In the genomic region with DNA sequence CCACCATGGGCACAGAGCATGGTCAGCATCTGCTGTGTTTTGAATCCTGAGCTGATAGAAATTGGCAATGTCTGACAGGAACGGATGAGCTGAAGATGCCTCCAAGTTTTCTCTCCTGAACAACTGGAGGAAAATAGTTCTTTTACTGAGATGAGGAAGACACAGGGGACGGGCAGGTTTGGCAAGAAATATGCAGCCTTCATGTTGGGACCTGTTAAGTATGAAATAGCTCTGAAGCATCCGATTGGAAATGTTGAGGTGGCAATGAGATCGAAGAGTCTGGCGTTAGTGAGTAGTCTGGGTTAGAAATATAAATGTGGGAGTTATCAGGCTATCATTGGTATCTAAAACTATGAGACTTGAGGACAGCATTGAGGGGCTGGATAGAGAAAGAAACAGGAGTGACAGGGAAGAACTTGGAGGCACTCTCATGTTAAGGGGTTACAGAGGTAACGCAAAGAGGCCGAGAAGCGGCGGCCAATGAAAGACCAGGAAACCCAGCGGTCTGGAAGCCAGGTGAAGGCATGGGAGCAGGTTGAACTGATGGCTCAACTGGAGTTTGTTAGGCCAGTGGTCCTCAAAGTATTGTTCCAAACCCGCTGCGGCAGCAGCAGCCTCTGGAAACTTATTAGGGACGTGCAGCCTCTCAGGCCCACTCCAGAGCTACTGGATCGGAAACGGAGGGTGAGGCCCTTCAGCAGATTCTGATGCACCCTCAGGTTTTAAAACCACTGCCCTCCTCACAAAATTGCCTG, we compare ENCODE assay signal across 14 cellular contexts. TPM values are rescaled to one million over a fixed set of nuclear protein-coding genes. Genes with fewer than 3 reads are reported as not detected.
A peak's percentile ranks its signal among the peaks of the same experiment; 100 is the strongest.
DNase-seq lines count a peak whose midpoint lies in the region; ATAC-seq and TF ChIP-seq lines count a peak whose summit lies in the region.
"Had no signal": no experiment of that assay in that cellular context is flagged by ENCODE, and none has a peak within 500 bp of the region (broad histone marks: within the 10 kb centered on the region; RNA-seq: fewer than 3 reads in every experiment).

No MANE protein-coding gene starts in this region.

- WGBS in ovary, 3 donors, result 85 to 92% (median 91%) methylated on average over 15 of the region's 15 CpGs

- peak overlapping the region; percentile 13 to 61 for H3K27ac ChIP-seq in ascending aorta
- peak overlapping the region; percentile 79 to 83 for H3K27ac ChIP-seq in ovary
- H3K27ac ChIP-seq: C4-2B, pancreas had no signal

- H3K36me3 ChIP-seq in ascending aorta (no peaks in the 10 kb centered on the region), iPS-15b (ENCODE audit: control insufficient read depth, insufficient read depth, low read length) (no peaks in the 10 kb centered on the region), ovary (no peaks in the 10 kb centered on the region)
- H3K36me3 ChIP-seq: pancreas had no signal

- H3K9me3 Mint-ChIP-seq in type B pancreatic cell, result no peaks in the 10 kb centered on the region
- peaks cover 4% of the 10 kb centered on the region for H3K9me3 Mint-ChIP-seq in activated CD4-positive, alpha-beta T cell treated with anti-CD3 and anti-CD28 coated beads for 36 hours (ENCODE audit: low read depth)

- peak overlapping the region; percentile 62 to 85 for H3K4me3 ChIP-seq in ascending aorta
- H3K4me3 ChIP-seq in iPS-15b (ENCODE audit: low read depth, low read length), result peak overlapping the region; percentile 81
- H3K4me3 ChIP-seq in ovary, result peak overlapping the region; percentile 80

- H3K4me1 ChIP-seq in ascending aorta (peaks cover 0 to 12% of the 10 kb centered on the region in 2 donors), iPS-15b (ENCODE audit: control insufficient read depth, insufficient read depth, low read length) (peaks cover 10% of the 10 kb centered on the region), ovary (ENCODE audit: insufficient read depth) (peaks cover 7% of the 10 kb centered on the region)
- H3K4me1 ChIP-seq: pancreas had no signal

- no peak overlapping the region for H3K9ac ChIP-seq in iPS-15b (ENCODE audit: low read depth, low read length)

- peaks cover 6% of the 10 kb centered on the region for H3K36me3 Mint-ChIP-seq in type B pancreatic cell
- H3K36me3 Mint-ChIP-seq in activated CD4-positive, alpha-beta T cell treated with anti-CD3 and anti-CD28 coated beads for 36 hours (ENCODE audit: low read depth), result peaks cover 3% of the 10 kb centered on the region

- H3K4me3 Mint-ChIP-seq in type B pancreatic cell, result peak overlapping the region; percentile 71
- no peak overlapping the region for H3K4me3 Mint-ChIP-seq in activated CD4-positive, alpha-beta T cell treated with anti-CD3 and anti-CD28 coated beads for 36 hours

- H3K4me1 Mint-ChIP-seq in type B pancreatic cell (ENCODE audit: unreplicated experiment), result peaks cover 11% of the 10 kb centered on the region
- H3K4me1 Mint-ChIP-seq in activated CD4-positive, alpha-beta T cell treated with anti-CD3 and anti-CD28 coated beads for 36 hours, result peaks cover 8% of the 10 kb centered on the region

- no peak for TF ChIP-seq EP300 in ovary (IDR thresholded peaks at IDR 0.05)

- no peak for TF ChIP-seq CTCF in ascending aorta (IDR thresholded peaks at IDR 0.05)
- no peak for TF ChIP-seq CTCF in ovary (IDR thresholded peaks at IDR 0.05)
- TF ChIP-seq CTCF in type B pancreatic cell (conservative IDR thresholded peaks at IDR 0.05), result no peak

- TF ChIP-seq POLR2A in ovary (IDR thresholded peaks at IDR 0.05), result no peak

- H3K27me3 ChIP-seq in ascending aorta, result no peaks in the 10 kb centered on the region
- peaks cover 8% of the 10 kb centered on the region for H3K27me3 ChIP-seq in iPS-15b (ENCODE audit: control insufficient read depth, insufficient read depth, low read length)
- H3K27me3 ChIP-seq in ovary, result no peaks in the 10 kb centered on the region
- H3K27me3 ChIP-seq: pancreas had no signal

- CTCF ChIA-PET in activated CD4-positive, alpha-beta T cell treated with anti-CD3 and anti-CD28 coated beads for 36 hours (lab: Charles Lee), result interaction anchor here (0.7 to 1.1 kb wide), 2 partner anchors 13 to 397 kb away, joined by 3 read pairs; no protein-coding TSS in a partner anchor

- intact Hi-C loops in ascending aorta (cut with DNase I), result loop anchor here (5.0 kb wide), 2 partner anchors 70 kb away; no protein-coding TSS in a partner anchor
- intact Hi-C loops in ovary (cut with DNase I), result loop anchor here in 3 of 4 donors (5.0 to 10.0 kb wide), 5 partner anchors 45 to 72 kb away; no protein-coding TSS in a partner anchor
- intact Hi-C loops in activated CD4-positive, alpha-beta T cell treated with anti-CD3 and anti-CD28 coated beads for 36 hours (cut with DNase I, micrococcal nuclease), result no loop called here

- peaks cover 57% of the 10 kb centered on the region for H3K27me3 Mint-ChIP-seq in type B pancreatic cell
- peaks cover 36% of the 10 kb centered on the region for H3K27me3 Mint-ChIP-seq in activated CD4-positive, alpha-beta T cell treated with anti-CD3 and anti-CD28 coated beads for 36 hours

- no peak for ATAC-seq in activated CD4-positive, alpha-beta T cell treated with anti-CD3 and anti-CD28 coated beads for 36 hours

- DNase-seq in ascending aorta (ENCODE audit: low spot score in 2 of 2) (no peak), ovary (no peak), type B pancreatic cell (ENCODE audit: extremely low spot score, unreplicated experiment) (no peak), NCI-H2171 treated with DMSO at 0.1 percent for 48 hours (lab: John Stamatoyannopoulos, UW) (no peak), NCI-H2029 (lab: John Stamatoyannopoulos, UW) (no peak)
- no peak for DNase-seq in activated CD4-positive, alpha-beta T cell treated with anti-CD3 and anti-CD28 coated beads for 36 hours
- DNase-seq: activated effector memory CD4-positive, alpha-beta T cell treated with anti-CD3 and anti-CD28 coated beads, Interleukin-2, amount 50 U/mL, for 16 hours; MM.1S; NCI-H2107; stimulated activated CD4-positive, alpha-beta T cell treated with anti-CD3 and anti-CD28 coated beads, Interleukin-1b, Interleukin-23, amount 100 ng/mL, for 48 hours; stimulated activated CD8-positive, alpha-beta memory T cell treated with anti-CD3 and anti-CD28 coated beads, Interleukin-4, amount 100 ng/mL, for 48 hours had no signal

- no peaks in the 10 kb centered on the region for H3K9me3 ChIP-seq in ascending aorta
- peaks cover 5% of the 10 kb centered on the region for H3K9me3 ChIP-seq in iPS-15b (ENCODE audit: control insufficient read depth, insufficient read depth, low read length)
- H3K9me3 ChIP-seq in ovary, result no peaks in the 10 kb centered on the region
- H3K9me3 ChIP-seq: pancreas had no signal

- H3K27ac Mint-ChIP-seq in type B pancreatic cell, result no peak overlapping the region
- H3K27ac Mint-ChIP-seq in activated CD4-positive, alpha-beta T cell treated with anti-CD3 and anti-CD28 coated beads for 36 hours, result no peak overlapping the region

- POLR2A ChIA-PET in activated CD4-positive, alpha-beta T cell treated with anti-CD3 and anti-CD28 coated beads for 36 hours (lab: Charles Lee), result no interaction called here

RNA-seq across cellular contexts. Expression of a gene that starts 1.0 kb away (rescaled TPM):
- total RNA-seq in ascending aorta (3.4 TPM), ovary (10 to 100 TPM; 24.6 to 92.3 (median 69.5) TPM), type B pancreatic cell (ENCODE audit: low replicate concordance) (2.2 and 4.0 TPM in 2 replicates)
- polyA plus RNA-seq in ovary, result 10 to 100 TPM; 25.9 to 96.6 TPM
- not detected for total RNA-seq in activated CD4-positive, alpha-beta T cell treated with anti-CD3 and anti-CD28 coated beads for 36 hours

Comparison
In these comparisons a context has a peak if more than half of its experiments do, and no peak if none do; other contexts are left out.
1. intact Hi-C loops: an anchor here in ascending aorta (5.0 kb wide) and ovary (5.0 to 10.0 kb wide); none called in activated CD4-positive, alpha-beta T cell treated with anti-CD3 and anti-CD28 coated beads for 36 hours.